Comparison of ENCODE assay signal across 1 cellular context in genomic region chr12:4159851-4160250, GRCh38.
TF ChIP-seq lines count a peak whose summit lies in the region.

No MANE protein-coding gene starts in this region.

TF ChIP-seq in HepG2, 621 proteins besides CTCF, POLR2A, EP300 and RAD21 (continued from another document):
- TF ChIP-seq THAP9 (CRISPR knock-in tag; IDR thresholded peaks at IDR 0.05; ENCODE audit: borderline replicate concordance) (no peak), ZNF30 (CRISPR knock-in tag; IDR thresholded peaks at IDR 0.05) (no peak), ATF4 (CRISPR knock-in tag; IDR thresholded peaks at IDR 0.05) (no peak), HOXD1 (CRISPR knock-in tag; IDR thresholded peaks at IDR 0.05) (no peak)
